In genomic region chr7:214410-215212, GRCh38 we compare ENCODE assay signal across 3 cellular contexts.
TF ChIP-seq lines count a peak whose summit lies in the region.

No MANE protein-coding gene starts in this region.

TF ChIP-seq in A549, 52 proteins besides CTCF, POLR2A, EP300 and RAD21:
- TF ChIP-seq HES2 (IDR thresholded peaks at IDR 0.05) = no peak
- TF ChIP-seq, protein P1, sequence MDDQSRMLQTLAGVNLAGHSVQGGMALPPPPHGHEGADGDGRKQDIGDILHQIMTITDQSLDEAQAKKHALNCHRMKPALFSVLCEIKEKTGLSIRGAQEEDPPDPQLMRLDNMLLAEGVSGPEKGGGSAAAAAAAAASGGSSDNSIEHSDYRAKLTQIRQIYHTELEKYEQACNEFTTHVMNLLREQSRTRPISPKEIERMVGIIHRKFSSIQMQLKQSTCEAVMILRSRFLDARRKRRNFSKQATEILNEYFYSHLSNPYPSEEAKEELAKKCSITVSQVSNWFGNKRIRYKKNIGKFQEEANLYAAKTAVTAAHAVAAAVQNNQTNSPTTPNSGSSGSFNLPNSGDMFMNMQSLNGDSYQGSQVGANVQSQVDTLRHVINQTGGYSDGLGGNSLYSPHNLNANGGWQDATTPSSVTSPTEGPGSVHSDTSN (IDR thresholded peaks at IDR 0.05) = no peak
- TF ChIP-seq, protein P2, sequence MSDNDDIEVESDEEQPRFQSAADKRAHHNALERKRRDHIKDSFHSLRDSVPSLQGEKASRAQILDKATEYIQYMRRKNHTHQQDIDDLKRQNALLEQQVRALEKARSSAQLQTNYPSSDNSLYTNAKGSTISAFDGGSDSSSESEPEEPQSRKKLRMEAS (IDR thresholded peaks at IDR 0.05) = peak; percentile 75
- TF ChIP-seq EHMT2 (IDR thresholded peaks at IDR 0.05; ENCODE audit: low read depth) = no peak
- TF ChIP-seq FOSL2 (IDR thresholded peaks at IDR 0.05) = no peak
- TF ChIP-seq FOSL2 (CRISPR knock-in tag; IDR thresholded peaks at IDR 0.05) = peak; percentile 52; the same call in 1 of the 2 replicates
- TF ChIP-seq PHF8 (IDR thresholded peaks at IDR 0.05; ENCODE audit: borderline replicate concordance, low read depth) = no peak
- TF ChIP-seq, protein P3, sequence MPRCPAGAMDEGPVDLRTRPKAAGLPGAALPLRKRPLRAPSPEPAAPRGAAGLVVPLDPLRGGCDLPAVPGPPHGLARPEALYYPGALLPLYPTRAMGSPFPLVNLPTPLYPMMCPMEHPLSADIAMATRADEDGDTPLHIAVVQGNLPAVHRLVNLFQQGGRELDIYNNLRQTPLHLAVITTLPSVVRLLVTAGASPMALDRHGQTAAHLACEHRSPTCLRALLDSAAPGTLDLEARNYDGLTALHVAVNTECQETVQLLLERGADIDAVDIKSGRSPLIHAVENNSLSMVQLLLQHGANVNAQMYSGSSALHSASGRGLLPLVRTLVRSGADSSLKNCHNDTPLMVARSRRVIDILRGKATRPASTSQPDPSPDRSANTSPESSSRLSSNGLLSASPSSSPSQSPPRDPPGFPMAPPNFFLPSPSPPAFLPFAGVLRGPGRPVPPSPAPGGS (IDR thresholded peaks at IDR 0.05) = no peak
- no peak for TF ChIP-seq SREBF2 (IDR thresholded peaks at IDR 0.05)
- TF ChIP-seq CBX2 (IDR thresholded peaks at IDR 0.05; ENCODE audit: borderline replicate concordance, low read depth) = no peak
- no peak for TF ChIP-seq TFCP2L1 (CRISPR knock-in tag; IDR thresholded peaks at IDR 0.05)
- no peak for TF ChIP-seq ESRRA (IDR thresholded peaks at IDR 0.05; ENCODE audit: borderline replicate concordance, low read length)
- no peak for TF ChIP-seq FOXS1 (CRISPR knock-in tag; IDR thresholded peaks at IDR 0.05)
- TF ChIP-seq ZFP36 (IDR thresholded peaks at IDR 0.05; ENCODE audit: borderline replicate concordance, partially characterized antibody) = no peak
- 0 out of 2 replicates have a peak, but pooled peaks have one; percentile 28 for TF ChIP-seq GATA3 (IDR thresholded peaks at IDR 0.05; ENCODE audit: borderline replicate concordance)
- no peak for TF ChIP-seq ZC3H11A (IDR thresholded peaks at IDR 0.05)

TF ChIP-seq in IMR-90, 13 proteins besides CTCF, POLR2A, EP300 and RAD21:
- TF ChIP-seq, protein P4, sequence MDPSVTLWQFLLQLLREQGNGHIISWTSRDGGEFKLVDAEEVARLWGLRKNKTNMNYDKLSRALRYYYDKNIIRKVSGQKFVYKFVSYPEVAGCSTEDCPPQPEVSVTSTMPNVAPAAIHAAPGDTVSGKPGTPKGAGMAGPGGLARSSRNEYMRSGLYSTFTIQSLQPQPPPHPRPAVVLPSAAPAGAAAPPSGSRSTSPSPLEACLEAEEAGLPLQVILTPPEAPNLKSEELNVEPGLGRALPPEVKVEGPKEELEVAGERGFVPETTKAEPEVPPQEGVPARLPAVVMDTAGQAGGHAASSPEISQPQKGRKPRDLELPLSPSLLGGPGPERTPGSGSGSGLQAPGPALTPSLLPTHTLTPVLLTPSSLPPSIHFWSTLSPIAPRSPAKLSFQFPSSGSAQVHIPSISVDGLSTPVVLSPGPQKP (IDR thresholded peaks at IDR 0.05; ENCODE audit: borderline replicate concordance, low read depth, low read length) = no peak
- TF ChIP-seq RCOR1 (IDR thresholded peaks at IDR 0.05; ENCODE audit: insufficient replicate concordance, low read length) (peak; percentile 29), BHLHE40 (IDR thresholded peaks at IDR 0.05; ENCODE audit: low read depth, low read length) (peak; percentile 30; the same call in 1 of the 2 replicates), CEBPB (IDR thresholded peaks at IDR 0.05; ENCODE audit: low read depth, low read length) (no peak)

TF ChIP-seq in HepG2, 621 proteins besides CTCF, POLR2A, EP300 and RAD21:
- TF ChIP-seq SMAD3 (CRISPR knock-in tag; IDR thresholded peaks at IDR 0.05) (no peak), ZNF687 (CRISPR knock-in tag; IDR thresholded peaks at IDR 0.05) (0 out of 2 replicates have a peak, but pooled peaks have one; percentile 8), ZBTB25 (CRISPR knock-in tag; IDR thresholded peaks at IDR 0.05) (no peak), MTA3 (CRISPR knock-in tag; IDR thresholded peaks at IDR 0.05) (no peak), CERS6 (CRISPR knock-in tag; IDR thresholded peaks at IDR 0.05) (no peak), FOSL2 (CRISPR knock-in tag; IDR thresholded peaks at IDR 0.05) (peak; percentile 45)
- TF ChIP-seq, protein P5, sequence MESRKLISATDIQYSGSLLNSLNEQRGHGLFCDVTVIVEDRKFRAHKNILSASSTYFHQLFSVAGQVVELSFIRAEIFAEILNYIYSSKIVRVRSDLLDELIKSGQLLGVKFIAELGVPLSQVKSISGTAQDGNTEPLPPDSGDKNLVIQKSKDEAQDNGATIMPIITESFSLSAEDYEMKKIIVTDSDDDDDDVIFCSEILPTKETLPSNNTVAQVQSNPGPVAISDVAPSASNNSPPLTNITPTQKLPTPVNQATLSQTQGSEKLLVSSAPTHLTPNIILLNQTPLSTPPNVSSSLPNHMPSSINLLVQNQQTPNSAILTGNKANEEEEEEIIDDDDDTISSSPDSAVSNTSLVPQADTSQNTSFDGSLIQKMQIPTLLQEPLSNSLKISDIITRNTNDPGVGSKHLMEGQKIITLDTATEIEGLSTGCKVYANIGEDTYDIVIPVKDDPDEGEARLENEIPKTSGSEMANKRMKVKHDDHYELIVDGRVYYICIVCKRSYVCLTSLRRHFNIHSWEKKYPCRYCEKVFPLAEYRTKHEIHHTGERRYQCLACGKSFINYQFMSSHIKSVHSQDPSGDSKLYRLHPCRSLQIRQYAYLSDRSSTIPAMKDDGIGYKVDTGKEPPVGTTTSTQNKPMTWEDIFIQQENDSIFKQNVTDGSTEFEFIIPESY (CRISPR knock-in tag; IDR thresholded peaks at IDR 0.05) = peak; percentile 47; the same call in 1 of the 2 replicates
- TF ChIP-seq, protein P6, sequence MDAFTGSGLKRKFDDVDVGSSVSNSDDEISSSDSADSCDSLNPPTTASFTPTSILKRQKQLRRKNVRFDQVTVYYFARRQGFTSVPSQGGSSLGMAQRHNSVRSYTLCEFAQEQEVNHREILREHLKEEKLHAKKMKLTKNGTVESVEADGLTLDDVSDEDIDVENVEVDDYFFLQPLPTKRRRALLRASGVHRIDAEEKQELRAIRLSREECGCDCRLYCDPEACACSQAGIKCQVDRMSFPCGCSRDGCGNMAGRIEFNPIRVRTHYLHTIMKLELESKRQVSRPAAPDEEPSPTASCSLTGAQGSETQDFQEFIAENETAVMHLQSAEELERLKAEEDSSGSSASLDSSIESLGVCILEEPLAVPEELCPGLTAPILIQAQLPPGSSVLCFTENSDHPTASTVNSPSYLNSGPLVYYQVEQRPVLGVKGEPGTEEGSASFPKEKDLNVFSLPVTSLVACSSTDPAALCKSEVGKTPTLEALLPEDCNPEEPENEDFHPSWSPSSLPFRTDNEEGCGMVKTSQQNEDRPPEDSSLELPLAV (CRISPR knock-in tag; conservative IDR thresholded peaks at IDR 0.05; ENCODE audit: low read depth) = no peak
- TF ChIP-seq, protein P7, sequence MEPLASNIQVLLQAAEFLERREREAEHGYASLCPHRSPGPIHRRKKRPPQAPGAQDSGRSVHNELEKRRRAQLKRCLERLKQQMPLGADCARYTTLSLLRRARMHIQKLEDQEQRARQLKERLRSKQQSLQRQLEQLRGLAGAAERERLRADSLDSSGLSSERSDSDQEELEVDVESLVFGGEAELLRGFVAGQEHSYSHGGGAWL (CRISPR knock-in tag; IDR thresholded peaks at IDR 0.05) = no peak
